Comparison of ENCODE assay signal across 9 cellular contexts in genomic region chr15:81106560-81106959, GRCh38. TPM values are rescaled to one million over a fixed set of nuclear protein-coding genes. Genes with fewer than 3 reads are reported as not detected.
A peak's percentile ranks its signal among the peaks of the same experiment; 100 is the strongest.
DNase-seq lines count a peak whose midpoint lies in the region; ATAC-seq, FAIRE-seq and TF ChIP-seq lines count a peak whose summit lies in the region.
"Had no signal": no experiment of that assay in that cellular context is flagged by ENCODE, and none has a peak within 500 bp of the region (broad histone marks: within the 10 kb centered on the region; RNA-seq: fewer than 3 reads in every experiment).

No MANE protein-coding gene starts in this region.

- no peaks in the 10 kb centered on the region for H3K4me1 Mint-ChIP-seq in astrocyte (ENCODE audit: low read depth, unreplicated experiment)

- no peak overlapping the region for H3K4me2 ChIP-seq in astrocyte (ENCODE audit: low read length)
- no peak overlapping the region for H3K4me2 ChIP-seq in hepatocyte
- no peak overlapping the region for H3K4me2 ChIP-seq in smooth muscle cell

- no peaks in the 10 kb centered on the region for H3F3A ChIP-seq in smooth muscle cell (ENCODE audit: low read depth)

- TF ChIP-seq CTCF in LNCaP clone FGC (IDR thresholded peaks at IDR 0.05; ENCODE audit: control insufficient read depth, extremely low read depth, insufficient read depth) (peak; percentile 90), astrocyte (IDR thresholded peaks at IDR 0.05; ENCODE audit: insufficient read depth, low read depth, low read length) (peak; percentile 88), hepatocyte (IDR thresholded peaks at IDR 0.05; ENCODE audit: poor library complexity) (peak; percentile 90), smooth muscle cell (IDR thresholded peaks at IDR 0.05; ENCODE audit: borderline replicate concordance, insufficient read depth, poor library complexity, severe bottlenecking) (peak; percentile 81)

- FAIRE-seq in astrocyte (lab: Jason Lieb, UNC): peak; percentile 52
- FAIRE-seq: G401.6 had no signal

- H2AFZ ChIP-seq in astrocyte (ENCODE audit: low read depth, low read length) (no peak overlapping the region), hepatocyte (no peak overlapping the region), smooth muscle cell (ENCODE audit: low read depth) (no peak overlapping the region)

- no peak overlapping the region for H3K27ac ChIP-seq in astrocyte (ENCODE audit: low read depth, low read length)
- no peak overlapping the region for H3K27ac ChIP-seq in hepatocyte
- no peak overlapping the region for H3K27ac ChIP-seq in smooth muscle cell (ENCODE audit: low read depth)

- H3K9ac ChIP-seq in astrocyte (ENCODE audit: low read length) (no peak overlapping the region), smooth muscle cell (ENCODE audit: low read depth) (no peak overlapping the region)

- no peak for ATAC-seq in GM19324 (IDR thresholded peaks at IDR 0.05; ENCODE audit: low FRiP score, unreplicated experiment)

- WGBS in hepatocyte (ENCODE audit: low lambda C conversion rate, missing lambda C conversion rate): 36% methylated on average over 6 of the region's 6 CpGs
- WGBS in smooth muscle cell (ENCODE audit: low lambda C conversion rate): 35% methylated on average over 6 of the region's 6 CpGs

- no peaks in the 10 kb centered on the region for H3K4me1 ChIP-seq in astrocyte (ENCODE audit: insufficient read depth, low read length)
- no peaks in the 10 kb centered on the region for H3K4me1 ChIP-seq in hepatocyte (ENCODE audit: insufficient read depth)
- no peaks in the 10 kb centered on the region for H3K4me1 ChIP-seq in smooth muscle cell (ENCODE audit: low read depth)

- H3K27me3 Mint-ChIP-seq in astrocyte (ENCODE audit: low read depth, unreplicated experiment): peaks cover 6% of the 10 kb centered on the region

- no peaks in the 10 kb centered on the region for H3K36me3 ChIP-seq in astrocyte (ENCODE audit: insufficient read depth, low read length)
- H3K36me3 ChIP-seq in hepatocyte (replicated peaks; ENCODE audit: insufficient read depth, low read depth): no peaks in the 10 kb centered on the region
- H3K36me3 ChIP-seq in smooth muscle cell (ENCODE audit: low read depth): no peaks in the 10 kb centered on the region

- H4K20me1 ChIP-seq in astrocyte (ENCODE audit: insufficient read depth, low read length) (no peaks in the 10 kb centered on the region), hepatocyte (ENCODE audit: insufficient read depth, poor library complexity, severe bottlenecking) (no peaks in the 10 kb centered on the region), smooth muscle cell (ENCODE audit: low read depth) (no peaks in the 10 kb centered on the region)

- H3K79me2 ChIP-seq in astrocyte (ENCODE audit: insufficient read depth, low read length) (no peaks in the 10 kb centered on the region), hepatocyte (no peaks in the 10 kb centered on the region), smooth muscle cell (ENCODE audit: low read depth) (no peaks in the 10 kb centered on the region)

- no peaks in the 10 kb centered on the region for H3K36me3 Mint-ChIP-seq in astrocyte (ENCODE audit: low read depth, unreplicated experiment)

- DNase-seq in NCI-H2081 (lab: John Stamatoyannopoulos, UW) (peak; percentile 46 to 67), NCI-H2081 treated with DMSO at 0.1 percent for 48 hours (lab: John Stamatoyannopoulos, UW) (no peak), LNCaP clone FGC (ENCODE audit: low read depth) (peak; percentile 43), SHP77 treated with DMSO at 0.1 percent for 48 hours (lab: John Stamatoyannopoulos, UW) (peak; percentile 57), astrocyte (ENCODE audit: low read depth) (peak; percentile 64), hepatocyte (ENCODE audit: low spot score) (peak; percentile 70), smooth muscle cell (lab: John Stamatoyannopoulos, UW; ENCODE audit: unreplicated experiment) (no peak)

- no peaks in the 10 kb centered on the region for H3K9me3 ChIP-seq in astrocyte (ENCODE audit: insufficient read depth, low read depth, low read length)
- no peaks in the 10 kb centered on the region for H3K9me3 ChIP-seq in hepatocyte (ENCODE audit: low read depth)
- H3K9me3 ChIP-seq in smooth muscle cell (replicated peaks; ENCODE audit: low read depth): no peaks in the 10 kb centered on the region

- H3K4me3 Mint-ChIP-seq in astrocyte (ENCODE audit: unreplicated experiment): peak overlapping the region; percentile 34

- H3K4me3 ChIP-seq in LNCaP clone FGC (ENCODE audit: low read depth, low read length) (no peak overlapping the region), astrocyte (ENCODE audit: insufficient read depth, low read depth, low read length) (no peak overlapping the region), hepatocyte (no peak overlapping the region), smooth muscle cell (no peak overlapping the region)

- H3K9me2 ChIP-seq in hepatocyte (replicated peaks; ENCODE audit: insufficient read depth): no peaks in the 10 kb centered on the region

- peaks cover 26% of the 10 kb centered on the region for H3K27me3 ChIP-seq in astrocyte (ENCODE audit: insufficient read depth, low read length)
- peaks cover 19% of the 10 kb centered on the region for H3K27me3 ChIP-seq in hepatocyte
- peaks cover 20% of the 10 kb centered on the region for H3K27me3 ChIP-seq in smooth muscle cell (ENCODE audit: low read depth)

- no peaks in the 10 kb centered on the region for H3K9me3 Mint-ChIP-seq in astrocyte (ENCODE audit: unreplicated experiment)

- H3K27ac Mint-ChIP-seq in astrocyte (ENCODE audit: unreplicated experiment): peak overlapping the region; percentile 35

RNA-seq across cellular contexts. Expression of gene CFAP161, which starts 27.5 kb away (rescaled TPM):
- total RNA-seq in astrocyte (0.27 TPM in 1 of 2 replicates, not detected in the other), hepatocyte (0.32 TPM in 1 of 2 replicates, not detected in the other), smooth muscle cell (0.94 and 0.99 TPM in 2 replicates)
- polyA plus RNA-seq in hepatocyte (0.81 TPM in 1 of 2 replicates, not detected in the other), smooth muscle cell (not detected in 2 replicates)

Comparison
In these comparisons a context has a peak if more than half of its experiments do, and no peak if none do; other contexts are left out.
1. DNase-seq: peak in NCI-H2081 (2 of 2), LNCaP clone FGC (single experiment), SHP77 treated with DMSO at 0.1 percent for 48 hours (single experiment), astrocyte (single experiment) and hepatocyte (single experiment); none in NCI-H2081 treated with DMSO at 0.1 percent for 48 hours (single experiment) and smooth muscle cell (single experiment).
2. Peak in every context shown above with its lines, with median percentiles within 50 percentile points of each other: CTCF ChIP-seq.